In the genomic region with DNA sequence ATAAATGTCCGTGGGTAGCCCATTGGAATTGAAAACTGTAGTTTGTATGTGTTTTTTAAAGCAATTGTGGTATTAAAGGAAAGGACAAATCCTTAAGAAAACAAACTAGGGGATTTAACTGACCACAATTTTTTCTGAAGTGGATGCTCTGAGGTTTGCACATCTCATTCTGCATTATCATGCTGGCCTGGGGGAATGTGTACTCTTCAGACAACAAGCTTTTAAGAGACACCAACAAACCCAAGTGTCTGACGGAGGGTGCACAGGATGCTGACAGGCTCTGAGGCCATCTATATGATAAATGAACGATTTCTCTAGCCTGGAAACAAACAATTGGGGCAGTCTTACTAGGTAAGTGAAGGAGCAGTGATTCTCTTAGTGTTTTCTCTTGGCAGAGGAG, we compare ENCODE assay signal across 16 cellular contexts. TPM values are rescaled to one million over a fixed set of nuclear protein-coding genes. Genes with fewer than 3 reads are reported as not detected.
DNase-seq lines count a peak whose midpoint lies in the region; ATAC-seq, FAIRE-seq and TF ChIP-seq lines count a peak whose summit lies in the region.
"Had no signal": no experiment of that assay in that cellular context is flagged by ENCODE, and none has a peak within 500 bp of the region (broad histone marks: within the 10 kb centered on the region; RNA-seq: fewer than 3 reads in every experiment).

No MANE protein-coding gene starts in this region.

- no peak overlapping the region for H2AFZ ChIP-seq in astrocyte (ENCODE audit: low read depth, low read length)

- no peak for TF ChIP-seq POLR2A in Peyer's patch (IDR thresholded peaks at IDR 0.05)

- peaks cover 23% of the 10 kb centered on the region for H3K9me3 ChIP-seq in SJCRH30 (replicated peaks)
- peaks cover 11% of the 10 kb centered on the region for H3K9me3 ChIP-seq in astrocyte (ENCODE audit: insufficient read depth, low read depth, low read length)
- H3K9me3 ChIP-seq in Peyer's patch = peaks cover 0 to 4% (median 0%) of the 10 kb centered on the region in 4 donors

- H3K4me3 ChIP-seq in SJCRH30 (no peak overlapping the region), astrocyte (ENCODE audit: insufficient read depth, low read depth, low read length) (no peak overlapping the region), skeletal muscle cell (ENCODE audit: low read depth, low read length) (no peak overlapping the region), Peyer's patch (no peak overlapping the region)

- H4K20me1 ChIP-seq in astrocyte (ENCODE audit: insufficient read depth, low read length) = peaks cover 50% of the 10 kb centered on the region

- ATAC-seq in activated T-cell treated with anti-CD3 and anti-CD28 coated beads, Interleukin-2, amount 50 U/mL, for 72 hours (replicated peaks in 1 of 2) = no peak
- ATAC-seq in GM18861 (IDR thresholded peaks at IDR 0.05; ENCODE audit: unreplicated experiment) = no peak
- ATAC-seq: foreskin keratinocyte, HepG2 had no signal

- no peak overlapping the region for H3K9ac ChIP-seq in astrocyte (ENCODE audit: low read length)
- H3K9ac ChIP-seq: SK-N-SH had no signal

- no peak overlapping the region for H3K4me2 ChIP-seq in astrocyte (ENCODE audit: low read length)
- H3K4me2 ChIP-seq: SK-N-SH had no signal

- TF ChIP-seq CTCF in astrocyte (IDR thresholded peaks at IDR 0.05; ENCODE audit: insufficient read depth, low read depth, low read length) (no peak), Peyer's patch (IDR thresholded peaks at IDR 0.05) (no peak)

- H3K27me3 ChIP-seq in SJCRH30 (no peaks in the 10 kb centered on the region), astrocyte (ENCODE audit: insufficient read depth, low read length) (no peaks in the 10 kb centered on the region), Peyer's patch (no peaks in the 10 kb centered on the region)
- H3K27me3 ChIP-seq: foreskin keratinocyte had no signal

- no peak for FAIRE-seq in astrocyte (lab: Jason Lieb, UNC)
- FAIRE-seq: HepG2 had no signal

- H3K36me3 ChIP-seq in SJCRH30 (0 out of 2 replicates have a peak, but pooled peaks cover 2% of the 10 kb centered on the region), astrocyte (ENCODE audit: insufficient read depth, low read length) (no peaks in the 10 kb centered on the region), Peyer's patch (no peaks in the 10 kb centered on the region)

- H3K4me3 Mint-ChIP-seq in activated T-cell treated with anti-CD3 and anti-CD28 coated beads, Interleukin-2, amount 50 U/mL, for 72 hours = peak overlapping the region; percentile 13 to 64
- H3K4me3 Mint-ChIP-seq in astrocyte (ENCODE audit: unreplicated experiment) = no peak overlapping the region

- peaks cover 3 to 6% of the 10 kb centered on the region in 2 donors for H3K9me3 Mint-ChIP-seq in activated T-cell treated with anti-CD3 and anti-CD28 coated beads, Interleukin-2, amount 50 U/mL, for 72 hours
- peaks cover 4% of the 10 kb centered on the region for H3K9me3 Mint-ChIP-seq in astrocyte (ENCODE audit: unreplicated experiment)

- no peak for DNase-seq in activated T-cell treated with anti-CD3 and anti-CD28 coated beads, Interleukin-2, amount 50 U/mL, for 72 hours
- no peak for DNase-seq in activated T-cell treated with anti-CD3 and anti-CD28 coated beads, Interleukin-2, amount 50 U/mL, for 1 hour
- DNase-seq in SJCRH30 (peak; percentile 62 to 77), astrocyte (ENCODE audit: low read depth) (peak; percentile 59), skeletal muscle cell (ENCODE audit: low read depth) (peak; percentile 34), Peyer's patch (no peak), epidermal melanocyte (ENCODE audit: insufficient read length, low spot score) (no peak)
- DNase-seq: activated T-cell treated with anti-CD3 and anti-CD28 coated beads for 4 hours, foreskin keratinocyte, NCI-H1048, NCI-H226, occipital lobe, SK-N-SH had no signal

- H3K27me3 Mint-ChIP-seq in activated T-cell treated with anti-CD3 and anti-CD28 coated beads, Interleukin-2, amount 50 U/mL, for 72 hours (ENCODE audit: low read depth) = no peaks in the 10 kb centered on the region
- H3K27me3 Mint-ChIP-seq in astrocyte (ENCODE audit: low read depth, unreplicated experiment) = no peaks in the 10 kb centered on the region

- H3K27ac ChIP-seq in SJCRH30 (no peak overlapping the region), astrocyte (ENCODE audit: low read depth, low read length) (no peak overlapping the region), Peyer's patch (no peak overlapping the region)
- H3K27ac ChIP-seq: foreskin keratinocyte, VCaP had no signal

- peaks cover 66% of the 10 kb centered on the region for H3K4me1 Mint-ChIP-seq in activated T-cell treated with anti-CD3 and anti-CD28 coated beads, Interleukin-2, amount 50 U/mL, for 72 hours (ENCODE audit: low read depth)
- H3K4me1 Mint-ChIP-seq in astrocyte (ENCODE audit: low read depth, unreplicated experiment) = peaks cover 5% of the 10 kb centered on the region

- H3K27ac Mint-ChIP-seq in activated T-cell treated with anti-CD3 and anti-CD28 coated beads, Interleukin-2, amount 50 U/mL, for 72 hours = peak overlapping the region; percentile 74
- H3K27ac Mint-ChIP-seq in astrocyte (ENCODE audit: unreplicated experiment) = no peak overlapping the region

- peaks cover 85% of the 10 kb centered on the region for H3K79me2 ChIP-seq in astrocyte (ENCODE audit: insufficient read depth, low read length)

- H3K36me3 Mint-ChIP-seq in activated T-cell treated with anti-CD3 and anti-CD28 coated beads, Interleukin-2, amount 50 U/mL, for 72 hours (ENCODE audit: insufficient read depth in 2 of 2) = peaks cover 20 to 41% of the 10 kb centered on the region in 2 donors
- peaks cover 9% of the 10 kb centered on the region for H3K36me3 Mint-ChIP-seq in astrocyte (ENCODE audit: low read depth, unreplicated experiment)

- H3K4me1 ChIP-seq in SJCRH30 (0 out of 2 replicates have a peak, but pooled peaks cover 3% of the 10 kb centered on the region), astrocyte (ENCODE audit: insufficient read depth, low read length) (no peaks in the 10 kb centered on the region), Peyer's patch (no peaks in the 10 kb centered on the region)

RNA-seq across cellular contexts. Expression of a gene that starts 9.1 kb away (rescaled TPM):
- total RNA-seq in activated T-cell treated with anti-CD3 and anti-CD28 coated beads, Interleukin-2, amount 50 U/mL, for 72 hours = 10 to 100 TPM; 41.6 to 51.2 TPM
- 21.6 and 27.8 TPM in 2 replicates for total RNA-seq in SJCRH30 (2014; rRNA removed; shearing (Covaris generic))
- total RNA-seq in astrocyte (7.9 and 10.7 TPM in 2 replicates), Peyer's patch (10 to 100 TPM; 12.2 to 32.2 (median 21.5) TPM)

RNA-seq across cellular contexts. Expression of a gene that starts 9.5 kb away (rescaled TPM):
- 10 to 100 TPM; 35.7 TPM for total RNA-seq in activated T-cell treated with anti-CD3 and anti-CD28 coated beads, Interleukin-2, amount 50 U/mL, for 72 hours
- 14.9 and 16.2 TPM in 2 replicates for total RNA-seq in SJCRH30 (2014; rRNA removed; shearing (Covaris generic))
- total RNA-seq in astrocyte (13.5 and 14.4 TPM in 2 replicates), Peyer's patch (10 to 100 TPM; 13.8 to 24.8 (median 18.8) TPM)

Comparison
In these comparisons a context has a peak if more than half of its experiments do, and no peak if none do; other contexts are left out.
1. DNase-seq: peak in SJCRH30 (2 of 2), astrocyte (single experiment) and skeletal muscle cell (single experiment); none in activated T-cell treated with anti-CD3 and anti-CD28 coated beads, Interleukin-2, amount 50 U/mL, for 72 hours (0 of 2), activated T-cell treated with anti-CD3 and anti-CD28 coated beads, Interleukin-2, amount 50 U/mL, for 1 hour (single experiment), Peyer's patch (0 of 3) and epidermal melanocyte (single experiment).